17 cellular contexts compared by ENCODE assay signal in the genomic region with DNA sequence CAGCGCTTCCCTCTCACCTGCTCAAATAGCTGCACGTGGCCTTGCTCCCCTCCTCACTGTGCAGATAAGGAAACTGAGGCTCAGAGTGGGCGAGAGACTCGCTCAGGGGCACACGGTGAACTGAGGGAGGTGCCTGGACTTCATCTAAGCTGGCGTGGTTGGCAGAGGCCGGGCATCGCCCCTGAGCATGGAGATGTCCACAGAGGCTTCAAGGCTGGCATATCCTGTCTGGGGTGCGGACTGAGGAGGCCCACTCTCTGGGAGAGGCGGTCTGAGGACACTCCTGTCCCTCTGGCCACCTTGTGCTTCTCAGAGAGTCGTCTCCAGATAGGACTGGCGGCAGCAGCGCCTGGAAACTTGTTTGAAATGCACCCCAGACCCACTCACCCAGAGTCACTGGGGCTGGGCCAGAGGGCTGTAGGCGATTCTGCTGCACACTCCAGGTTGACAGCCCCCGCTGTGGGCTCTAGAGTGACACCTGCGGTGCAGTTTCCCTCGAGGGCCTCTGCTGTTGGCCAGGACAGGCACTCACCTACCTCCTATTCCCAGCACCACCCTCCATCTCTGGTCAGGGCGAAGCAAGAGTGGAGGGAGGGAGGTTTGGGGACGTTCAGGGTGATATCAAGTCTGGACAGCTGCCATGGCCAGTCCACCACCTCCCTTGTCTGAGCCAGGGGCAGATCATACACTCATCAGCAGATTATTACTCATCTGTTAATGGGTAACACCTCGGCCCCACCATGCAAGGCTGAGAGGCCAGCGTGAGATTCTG. TPM values are rescaled to one million over a fixed set of nuclear protein-coding genes. Genes with fewer than 3 reads are reported as not detected.
DNase-seq lines count a peak whose midpoint lies in the region; ATAC-seq, FAIRE-seq and TF ChIP-seq lines count a peak whose summit lies in the region.
"Had no signal": no experiment of that assay in that cellular context is flagged by ENCODE, and none has a peak within 500 bp of the region (broad histone marks: within the 10 kb centered on the region; RNA-seq: fewer than 3 reads in every experiment).

No MANE protein-coding gene starts in this region.

- H3K27ac Mint-ChIP-seq in Calu3 (ENCODE audit: unreplicated experiment) (peak overlapping the region; percentile 96), nephron (peak overlapping the region; percentile 63 to 80 (median 73))
- H3K27ac Mint-ChIP-seq: activated CD4-positive, alpha-beta T cell treated with anti-CD3 and anti-CD28 coated beads for 36 hours had no signal

- peaks cover 6% of the 10 kb centered on the region; the same call in 1 of the 2 replicates for H3K23me2 ChIP-seq in H1 (ENCODE audit: low read depth, low read length)

- intact Hi-C loops in Calu3 (cut with micrococcal nuclease; ENCODE audit: unreplicated experiment): loop anchor here (5.0 kb wide), 1 partner anchor 40 kb away; no protein-coding TSS in a partner anchor

- WGBS in H1 (ENCODE audit: extremely low coverage in 1 of 2, insufficient coverage in 1 of 2, insufficient read length in 1 of 2, insufficient replicate concordance in 2 of 2, low coverage in 1 of 2, low lambda C conversion rate in 2 of 2, missing lambda C conversion rate in 1 of 2), 2 experiments: 77% methylated on average over 20 of the region's 21 CpGs; no CpG with 5 or more reads in 1 of the 2 experiments

- no peak overlapping the region for H2AFZ ChIP-seq in H1 (ENCODE audit: low read length)

- H3K4me2 ChIP-seq in H1 (ENCODE audit: insufficient read depth in 1 of 2, low read depth in 2 of 2, low read length in 2 of 2): no peak overlapping the region

- peaks cover 0 to 6% (median 0%) of the 10 kb centered on the region in 4 experiments; a peak in 2 of 7 replicates for H3K4me1 ChIP-seq in H1 (replicated peaks in 1 of 4; ENCODE audit: control insufficient read depth in 3 of 4, insufficient read depth in 4 of 4, low read length in 3 of 4)

- no peak for ATAC-seq in omental fat pad (ENCODE audit: low FRiP score)
- ATAC-seq: activated CD4-positive, alpha-beta T cell treated with anti-CD3 and anti-CD28 coated beads for 36 hours had no signal

- no peaks in the 10 kb centered on the region for H3K9me3 ChIP-seq in H1 (ENCODE audit: insufficient read depth in 2 of 2, low read depth in 1 of 2, low read length in 1 of 2)
- H3K9me3 ChIP-seq: BLaER1 treated with 17β-estradiol and CSF1 and Interleukin-3, amounts not matched to agents 10 nM and 100 nM; vagina had no signal

- H3K14ac ChIP-seq in H1 (ENCODE audit: insufficient read length): no peak overlapping the region

- TF ChIP-seq CTCF in Calu3 (IDR thresholded peaks at IDR 0.05; ENCODE audit: unreplicated experiment): peak; percentile 14
- TF ChIP-seq CTCF in H1 (IDR thresholded peaks at IDR 0.05; ENCODE audit: control extremely low read depth in 1 of 3, insufficient read depth in 1 of 3, low read depth in 1 of 3, low read length in 3 of 3): no peak
- no peak for TF ChIP-seq CTCF in nephron (IDR thresholded peaks at IDR 0.05; ENCODE audit: unreplicated experiment in 3 of 3)
- TF ChIP-seq CTCF in omental fat pad (IDR thresholded peaks at IDR 0.05): no peak

- no peaks in the 10 kb centered on the region for H3K79me1 ChIP-seq in H1 (ENCODE audit: low read depth, low read length)

- no peak; a peak in 1 of 4 replicates for TF ChIP-seq RAD21 in H1 (IDR thresholded peaks at IDR 0.05 in 1 of 2, conservative IDR thresholded peaks at IDR 0.05 in 1 of 2; ENCODE audit: low read depth in 2 of 2, low read length in 2 of 2)

- H3K27ac ChIP-seq in H1 (ENCODE audit: low read depth, low read length): no peak overlapping the region
- H3K27ac ChIP-seq: BLaER1 treated with 17β-estradiol and CSF1 and Interleukin-3, amounts not matched to agents 10 nM and 100 nM had no signal

- no peaks in the 10 kb centered on the region for H3K36me3 ChIP-seq in H1 (ENCODE audit: control insufficient read depth in 2 of 4, insufficient read depth in 4 of 4, low read length in 3 of 4)
- H3K36me3 ChIP-seq: BLaER1 treated with 17β-estradiol and CSF1 and Interleukin-3, amounts not matched to agents 10 nM and 100 nM; vagina had no signal

- no peak for TF ChIP-seq POLR2A in H1 (IDR thresholded peaks at IDR 0.05; ENCODE audit: control extremely low read depth in 1 of 2, low read depth in 2 of 2, low read length in 2 of 2)

- DNase-seq in Calu3 (peak; percentile 90), HK-2 (ENCODE audit: unreplicated experiment) (peak; percentile 90), H1 (ENCODE audit: low read depth in 1 of 2, low spot score in 2 of 2) (no peak), NCI-H1930 (lab: John Stamatoyannopoulos, UW) (no peak), DMS79 treated with DMSO at 0.1 percent for 48 hours (lab: John Stamatoyannopoulos, UW) (no peak), NCI-H774 (lab: John Stamatoyannopoulos, UW) (no peak), omental fat pad (ENCODE audit: low spot score) (no peak)
- DNase-seq: activated CD4-positive, alpha-beta T cell treated with anti-CD3 and anti-CD28 coated beads for 36 hours; activated T-cell treated with anti-CD3 and anti-CD28 coated beads, Interleukin-2, amount 50 U/mL, for 48 hours; foreskin melanocyte; NCI-H2171; stimulated activated CD4-positive, alpha-beta T cell treated with anti-CD3 and anti-CD28 coated beads, Interleukin-4, amount 100 ng/mL, for 1 hour; SW 1271 had no signal

- no peak overlapping the region for H4K91ac ChIP-seq in H1 (replicated peaks; ENCODE audit: insufficient read length, low read length)

- CTCF ChIA-PET in Calu3 (lab: Charles Lee): interaction anchor here (0.5 to 1.4 kb wide), 4 partner anchors 32 to 363 kb away, joined by 3 to 4 read pairs (median 3); no protein-coding TSS in a partner anchor
- CTCF ChIA-PET in H1 (lab: Charles Lee; ENCODE audit: partially characterized antibody): interaction anchor here (1.1 to 3.5 kb wide), 5 partner anchors 13 to 101 kb away, joined by 3 to 17 read pairs (median 4); no protein-coding TSS in a partner anchor

- TF ChIP-seq EP300 in H1 (IDR thresholded peaks at IDR 0.05; ENCODE audit: borderline replicate concordance in 1 of 2, low read depth in 2 of 2, low read length in 2 of 2): no peak

- no peak overlapping the region for H3K23ac ChIP-seq in H1 (ENCODE audit: insufficient read length)

- BruUV-seq in Calu3 (replicated peaks; lab: Mats Ljungman, UMichigan): TSS peak; percentile 62

- H3K27me3 ChIP-seq in H1 (replicated peaks in 1 of 4; ENCODE audit: control insufficient read depth in 3 of 4, extremely low read depth in 1 of 4, insufficient read depth in 3 of 4, low read length in 3 of 4): peaks cover 0 to 9% (median 2%) of the 10 kb centered on the region in 4 experiments; a peak in 1 of 7 replicates
- H3K27me3 ChIP-seq: BLaER1 treated with 17β-estradiol and CSF1 and Interleukin-3, amounts not matched to agents 10 nM and 100 nM; vagina had no signal

- FAIRE-seq in H1 (lab: Jason Lieb, UNC): no peak

- H3K4ac ChIP-seq in H1 (replicated peaks; ENCODE audit: insufficient read length, low read depth, low read length): no peak overlapping the region

- no peak overlapping the region for H2BK20ac ChIP-seq in H1 (ENCODE audit: low read length)

- H2BK12ac ChIP-seq in H1 (ENCODE audit: low read depth, low read length): no peak overlapping the region

- H3K9me3 Mint-ChIP-seq in Calu3 (ENCODE audit: low read depth, unreplicated experiment) (no peaks in the 10 kb centered on the region), nephron (no peaks in the 10 kb centered on the region)

- H3K56ac ChIP-seq in H1 (replicated peaks; ENCODE audit: insufficient read length, low read depth, low read length): no peak overlapping the region

- peak overlapping the region; percentile 85 for H4K8ac ChIP-seq in H1 (ENCODE audit: extremely low read depth, insufficient read depth, low read length)

- peak overlapping the region; percentile 76 for H3K4me3 Mint-ChIP-seq in Calu3 (ENCODE audit: low read depth, unreplicated experiment)
- no peak overlapping the region for H3K4me3 Mint-ChIP-seq in nephron
- H3K4me3 Mint-ChIP-seq: activated CD4-positive, alpha-beta T cell treated with anti-CD3 and anti-CD28 coated beads for 36 hours had no signal

- no peak overlapping the region for H3K18ac ChIP-seq in H1 (ENCODE audit: extremely low read depth, low read length)

- no peak overlapping the region for H2BK120ac ChIP-seq in H1 (replicated peaks; ENCODE audit: low read depth, low read length)

- H2AK5ac ChIP-seq in H1 (ENCODE audit: low read depth, low read length): no peak overlapping the region

- H3K9ac ChIP-seq in H1 (replicated peaks in 1 of 4; ENCODE audit: extremely low read depth in 1 of 4, low read depth in 3 of 4, low read length in 3 of 4): no peak overlapping the region

- no peak overlapping the region for H3K4me3 ChIP-seq in H1 (ENCODE audit: extremely low read depth in 1 of 4, insufficient read depth in 2 of 4, low read depth in 3 of 4, low read length in 4 of 4)
- H3K4me3 ChIP-seq: BLaER1 treated with 17β-estradiol and CSF1 and Interleukin-3, amounts not matched to agents 10 nM and 100 nM; vagina had no signal

- H3K79me2 ChIP-seq in H1 (ENCODE audit: control insufficient read depth in 1 of 2, insufficient read depth in 2 of 2, low read length in 2 of 2): no peaks in the 10 kb centered on the region

- 0 out of 2 replicates have a peak overlapping the region, but pooled peaks have one; percentile 31 for H2BK15ac ChIP-seq in H1 (ENCODE audit: low read length)

- peaks cover 23% of the 10 kb centered on the region for H3K4me1 Mint-ChIP-seq in Calu3 (ENCODE audit: low read depth, unreplicated experiment)
- H3K4me1 Mint-ChIP-seq in nephron: peaks cover 5% of the 10 kb centered on the region
- H3K4me1 Mint-ChIP-seq: activated CD4-positive, alpha-beta T cell treated with anti-CD3 and anti-CD28 coated beads for 36 hours had no signal

- H2BK5ac ChIP-seq in H1 (ENCODE audit: low read depth, low read length): no peak overlapping the region

- POLR2A ChIA-PET in H1 (lab: Charles Lee; ENCODE audit: partially characterized antibody): no interaction called here

- no peaks in the 10 kb centered on the region for H3K27me3 Mint-ChIP-seq in Calu3 (ENCODE audit: unreplicated experiment)
- peaks cover 7% of the 10 kb centered on the region for H3K27me3 Mint-ChIP-seq in nephron (ENCODE audit: low read depth)

- H3K36me3 Mint-ChIP-seq in Calu3 (ENCODE audit: insufficient read depth, unreplicated experiment) (peaks cover 70% of the 10 kb centered on the region), nephron (ENCODE audit: low read depth) (no peaks in the 10 kb centered on the region)

- no peak overlapping the region for H4K5ac ChIP-seq in H1 (ENCODE audit: insufficient read length, low read depth, low read length)

- H4K20me1 ChIP-seq in H1 (replicated peaks in 1 of 2; ENCODE audit: control insufficient read depth in 1 of 2, insufficient read depth in 2 of 2, low read length in 2 of 2): no peaks in the 10 kb centered on the region

RNA-seq across cellular contexts. Expression of a gene that starts 11.2 kb away (rescaled TPM):
- total RNA-seq in Calu3 (2022) (not detected in 2 replicates), omental fat pad (1 to 10 TPM in 1 of 4 donors, not detected in 3; 6.3 TPM)
- not detected in 2 replicates for total RNA-seq in H1 (2021; fragmentation: NEBNext Ultra II Directional; extraction: Animal tissue kit (Norgen Biotek cat#: 25700))
- 0.16 TPM in 1 of 2 replicates, not detected in the other for polyA plus RNA-seq in H1 (2011; rRNA removed)
- not detected for polyA plus RNA-seq in H1 (2011; cell fraction: cytosol; rRNA removed)
- not detected for polyA plus RNA-seq in H1 (2011; cell fraction: nucleus; rRNA removed)
- not detected in 4 replicates for polyA plus RNA-seq in H1 (2012, experiment 1 of 2)
- not detected for polyA plus RNA-seq in H1 (2012, experiment 2 of 2)
- polyA plus RNA-seq in H1 (2013, experiment 1 of 2): not detected
- polyA plus RNA-seq in H1 (2013, experiment 2 of 2): not detected
- polyA minus RNA-seq in H1 (2011; rRNA and poly(A)+ RNA removed): not detected in 2 replicates
- not detected for polyA minus RNA-seq in H1 (2011; cell fraction: cytosol; rRNA and poly(A)+ RNA removed)
- polyA minus RNA-seq in H1 (2011; cell fraction: nucleus; rRNA and poly(A)+ RNA removed): not detected
- total RNA-seq: activated CD4-positive, alpha-beta T cell treated with anti-CD3 and anti-CD28 coated beads for 36 hours; G401; vagina had no signal

RNA-seq across cellular contexts. Expression of a gene that starts 15.4 kb away (rescaled TPM):
- total RNA-seq in Calu3 (2022): 98.7 and 112 TPM in 2 replicates
- 87.9 and 88.2 TPM in 2 replicates for total RNA-seq in H1 (2021; fragmentation: NEBNext Ultra II Directional; extraction: Animal tissue kit (Norgen Biotek cat#: 25700))
- polyA plus RNA-seq in H1 (2011; rRNA removed): 51.2 and 73.5 TPM in 2 replicates
- polyA plus RNA-seq in H1 (2011; cell fraction: cytosol; rRNA removed): 53.3 TPM
- 165 TPM for polyA plus RNA-seq in H1 (2011; cell fraction: nucleus; rRNA removed)
- 57.2 to 83.7 TPM (median 72.2 TPM) in 4 replicates for polyA plus RNA-seq in H1 (2012, experiment 1 of 2)
- polyA plus RNA-seq in H1 (2012, experiment 2 of 2): 20.5 TPM
- polyA plus RNA-seq in H1 (2013, experiment 1 of 2): 52.1 TPM
- 50.3 TPM for polyA plus RNA-seq in H1 (2013, experiment 2 of 2)
- 134 and 152 TPM in 2 replicates for polyA minus RNA-seq in H1 (2011; rRNA and poly(A)+ RNA removed)
- polyA minus RNA-seq in H1 (2011; cell fraction: cytosol; rRNA and poly(A)+ RNA removed): 62.3 TPM
- 82.9 TPM for polyA minus RNA-seq in H1 (2011; cell fraction: nucleus; rRNA and poly(A)+ RNA removed)
- 100 to 1,000 TPM in 3 of 4 donors, 10 to 100 TPM in 1; 63.7 to 131 (median 113) TPM for total RNA-seq in omental fat pad

RNA-seq across cellular contexts. Expression of a gene that starts 21.7 kb away (rescaled TPM):
- total RNA-seq in Calu3 (2022) (10.9 and 13.5 TPM in 2 replicates), omental fat pad (1 to 10 TPM in 2 of 4 donors, under 1 TPM in 1, not detected in 1; 0.93 to 5.2 (median 1.3) TPM)
- 0.45 TPM in 1 of 2 replicates, not detected in the other for total RNA-seq in H1 (2021; fragmentation: NEBNext Ultra II Directional; extraction: Animal tissue kit (Norgen Biotek cat#: 25700))
- 0.24 and 0.57 TPM in 2 replicates for polyA plus RNA-seq in H1 (2011; rRNA removed)
- polyA plus RNA-seq in H1 (2011; cell fraction: cytosol; rRNA removed): 0.72 TPM
- polyA plus RNA-seq in H1 (2011; cell fraction: nucleus; rRNA removed): 1.8 TPM
- polyA plus RNA-seq in H1 (2012, experiment 1 of 2): 0.53 to 0.60 TPM in 2 of 4 replicates, not detected in the others
- polyA plus RNA-seq in H1 (2012, experiment 2 of 2): 0.47 TPM
- 0.20 TPM for polyA plus RNA-seq in H1 (2013, experiment 1 of 2)
- polyA plus RNA-seq in H1 (2013, experiment 2 of 2): 0.13 TPM
- 0.13 TPM in 1 of 2 replicates, not detected in the other for polyA minus RNA-seq in H1 (2011; rRNA and poly(A)+ RNA removed)
- polyA minus RNA-seq in H1 (2011; cell fraction: cytosol; rRNA and poly(A)+ RNA removed): not detected
- 0.60 TPM for polyA minus RNA-seq in H1 (2011; cell fraction: nucleus; rRNA and poly(A)+ RNA removed)
- total RNA-seq: activated CD4-positive, alpha-beta T cell treated with anti-CD3 and anti-CD28 coated beads for 36 hours had no signal

RNA-seq across cellular contexts. Expression of a gene that starts 50.5 kb away (rescaled TPM):
- 113 and 195 TPM in 2 replicates for total RNA-seq in Calu3 (2022)
- 28.3 and 33.3 TPM in 2 replicates for total RNA-seq in H1 (2021; fragmentation: NEBNext Ultra II Directional; extraction: Animal tissue kit (Norgen Biotek cat#: 25700))
- polyA plus RNA-seq in H1 (2011; rRNA removed): 34.5 and 37.6 TPM in 2 replicates
- polyA plus RNA-seq in H1 (2011; cell fraction: cytosol; rRNA removed): 24.9 TPM
- 145 TPM for polyA plus RNA-seq in H1 (2011; cell fraction: nucleus; rRNA removed)
- 23.2 to 37.9 TPM (median 33.7 TPM) in 4 replicates for polyA plus RNA-seq in H1 (2012, experiment 1 of 2)
- 38.1 TPM for polyA plus RNA-seq in H1 (2012, experiment 2 of 2)
- 22.4 TPM for polyA plus RNA-seq in H1 (2013, experiment 1 of 2)
- 21.9 TPM for polyA plus RNA-seq in H1 (2013, experiment 2 of 2)
- polyA minus RNA-seq in H1 (2011; rRNA and poly(A)+ RNA removed): 14.2 and 16.0 TPM in 2 replicates
- 19.6 TPM for polyA minus RNA-seq in H1 (2011; cell fraction: cytosol; rRNA and poly(A)+ RNA removed)
- polyA minus RNA-seq in H1 (2011; cell fraction: nucleus; rRNA and poly(A)+ RNA removed): 16.3 TPM
- total RNA-seq in omental fat pad: 100 to 1,000 TPM in 3 of 4 donors, 10 to 100 TPM in 1; 56.0 to 215 (median 144) TPM

Comparison
In these comparisons a context has a peak if more than half of its experiments do, and no peak if none do; other contexts are left out.
1. DNase-seq: peak in Calu3 (single experiment) and HK-2 (single experiment); none in H1 (0 of 2), NCI-H1930 (0 of 2), DMS79 treated with DMSO at 0.1 percent for 48 hours (single experiment), NCI-H774 (single experiment) and omental fat pad (single experiment).